ENCODE assay signal across 8 cellular contexts in the genomic region with DNA sequence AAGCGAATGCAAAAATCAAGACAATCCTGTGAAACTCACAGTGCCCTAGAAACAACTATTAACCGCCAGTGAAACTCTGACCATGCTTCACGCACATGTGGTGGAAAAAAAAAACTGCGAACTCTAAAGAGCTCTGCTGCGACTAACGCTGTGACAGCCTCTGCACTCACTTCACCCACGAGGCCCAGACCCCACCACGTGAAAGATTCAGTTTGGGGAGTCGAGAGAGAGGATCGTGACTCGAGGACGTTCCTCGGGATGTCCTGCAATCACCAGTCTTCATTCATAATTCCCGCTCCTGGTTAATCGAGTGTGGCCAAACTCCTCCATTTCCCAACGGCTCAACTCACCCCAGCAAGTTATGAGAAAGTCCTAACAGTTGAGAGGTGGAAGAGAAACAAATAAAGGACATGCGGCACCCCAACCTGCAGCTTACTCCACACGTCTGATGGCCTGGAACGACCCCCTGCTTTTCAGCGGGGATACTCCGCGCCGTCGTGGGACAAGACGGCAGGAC. TPM values are rescaled to one million over a fixed set of nuclear protein-coding genes. Genes with fewer than 3 reads are reported as not detected.
DNase-seq lines count a peak whose midpoint lies in the region; ATAC-seq and TF ChIP-seq lines count a peak whose summit lies in the region.

No MANE protein-coding gene starts in this region.

- H3K4me1 ChIP-seq in iPS DF 6.9 (ENCODE audit: control insufficient read depth, insufficient read depth, low read length) (no peaks in the 10 kb centered on the region), smooth muscle cell (ENCODE audit: low read depth) (peaks cover 30% of the 10 kb centered on the region)

- H3K79me2 ChIP-seq in smooth muscle cell (ENCODE audit: low read depth), result peaks cover 61% of the 10 kb centered on the region

- no peaks in the 10 kb centered on the region for H3K27me3 Mint-ChIP-seq in activated naive CD4-positive, alpha-beta T cell treated with anti-CD3 and anti-CD28 coated beads for 36 hours (ENCODE audit: low read depth)

- H3K4me3 ChIP-seq in iPS DF 6.9 (ENCODE audit: low read length) (peak overlapping the region; percentile 89), smooth muscle cell (peak overlapping the region; percentile 96)

- DNase-seq in GM03348 (ENCODE audit: low spot score), result peak; percentile 44
- peak; percentile 19 for DNase-seq in NCI-H2171 treated with DMSO at 0.1 percent for 48 hours (lab: John Stamatoyannopoulos, UW)
- peak; percentile 45 for DNase-seq in activated naive CD4-positive, alpha-beta T cell treated with anti-CD3 and anti-CD28 coated beads for 36 hours
- DNase-seq in iPS DF 6.9 (ENCODE audit: low read depth, low spot score), result no peak
- DNase-seq in smooth muscle cell (lab: John Stamatoyannopoulos, UW; ENCODE audit: unreplicated experiment), result no peak
- DNase-seq in middle frontal gyrus (ENCODE audit: extremely low spot score, low spot score), result no peak

- H3K4me3 Mint-ChIP-seq in activated naive CD4-positive, alpha-beta T cell treated with anti-CD3 and anti-CD28 coated beads for 36 hours, result peak overlapping the region; percentile 97

- peak overlapping the region; percentile 90 for H3K9ac ChIP-seq in smooth muscle cell (ENCODE audit: low read depth)

- peaks cover 56% of the 10 kb centered on the region for H3K36me3 Mint-ChIP-seq in activated naive CD4-positive, alpha-beta T cell treated with anti-CD3 and anti-CD28 coated beads for 36 hours (ENCODE audit: low read depth)

- H3K36me3 ChIP-seq in iPS DF 6.9 (ENCODE audit: control insufficient read depth, insufficient read depth, low read length), result peaks cover 9% of the 10 kb centered on the region
- H3K36me3 ChIP-seq in smooth muscle cell (ENCODE audit: low read depth), result peaks cover 19% of the 10 kb centered on the region

- H3K27me3 ChIP-seq in iPS DF 6.9 (ENCODE audit: control insufficient read depth, insufficient read depth, low read length) (no peaks in the 10 kb centered on the region), smooth muscle cell (ENCODE audit: low read depth) (no peaks in the 10 kb centered on the region)

- H3K9me3 ChIP-seq in iPS DF 6.9 (ENCODE audit: control insufficient read depth, insufficient read depth, low read length) (no peaks in the 10 kb centered on the region), smooth muscle cell (replicated peaks; ENCODE audit: low read depth) (no peaks in the 10 kb centered on the region)

- H3F3A ChIP-seq in smooth muscle cell (ENCODE audit: low read depth), result peaks cover 8% of the 10 kb centered on the region

- no peaks in the 10 kb centered on the region for H3K9me3 Mint-ChIP-seq in activated naive CD4-positive, alpha-beta T cell treated with anti-CD3 and anti-CD28 coated beads for 36 hours

- ATAC-seq in GM19455 (IDR thresholded peaks at IDR 0.05; ENCODE audit: unreplicated experiment), result no peak
- ATAC-seq in GM18858 (IDR thresholded peaks at IDR 0.05; ENCODE audit: unreplicated experiment), result no peak

- no peak overlapping the region for H2AFZ ChIP-seq in smooth muscle cell (ENCODE audit: low read depth)

- no CpG with 5 or more reads among the region's 25 CpGs for WGBS in iPS DF 6.9 (ENCODE audit: insufficient coverage, insufficient read length)
- WGBS in smooth muscle cell (ENCODE audit: low lambda C conversion rate), result under 1% methylated on average over 25 of the region's 25 CpGs

- TF ChIP-seq CTCF in smooth muscle cell (IDR thresholded peaks at IDR 0.05; ENCODE audit: borderline replicate concordance, insufficient read depth, poor library complexity, severe bottlenecking), result no peak

- peak overlapping the region; percentile 98 for H3K27ac Mint-ChIP-seq in activated naive CD4-positive, alpha-beta T cell treated with anti-CD3 and anti-CD28 coated beads for 36 hours

- peaks cover 58% of the 10 kb centered on the region for H4K20me1 ChIP-seq in smooth muscle cell (ENCODE audit: low read depth)

- CTCF ChIA-PET in activated naive CD4-positive, alpha-beta T cell treated with anti-CD3 and anti-CD28 coated beads for 36 hours (lab: Charles Lee), result interaction anchor here (0.9 to 3.6 kb wide), 5 partner anchors 63 to 216 kb away, joined by 3 to 19 read pairs (median 3); no protein-coding TSS in a partner anchor

- H3K27ac ChIP-seq in iPS DF 6.9 (ENCODE audit: low read length), result no peak overlapping the region
- H3K27ac ChIP-seq in smooth muscle cell (ENCODE audit: low read depth), result no peak overlapping the region

- intact Hi-C loops in activated naive CD4-positive, alpha-beta T cell treated with anti-CD3 and anti-CD28 coated beads for 36 hours (cut with micrococcal nuclease), result no loop called here

- H3K4me2 ChIP-seq in smooth muscle cell, result peak overlapping the region; percentile 98

- peaks cover 46% of the 10 kb centered on the region for H3K4me1 Mint-ChIP-seq in activated naive CD4-positive, alpha-beta T cell treated with anti-CD3 and anti-CD28 coated beads for 36 hours (ENCODE audit: low read depth)

RNA-seq across cellular contexts. Expression of a gene that starts 1.1 kb away (rescaled TPM):
- 100 to 1,000 TPM; 527 to 537 TPM for total RNA-seq in activated naive CD4-positive, alpha-beta T cell treated with anti-CD3 and anti-CD28 coated beads for 36 hours
- 164 and 172 TPM in 2 replicates for total RNA-seq in smooth muscle cell
- 82.5 and 102 TPM in 2 replicates for polyA plus RNA-seq in smooth muscle cell

Comparison
In these comparisons a context has a peak if more than half of its experiments do, and no peak if none do; other contexts are left out.
1. DNase-seq: peak in GM03348 (single experiment), NCI-H2171 treated with DMSO at 0.1 percent for 48 hours (single experiment) and activated naive CD4-positive, alpha-beta T cell treated with anti-CD3 and anti-CD28 coated beads for 36 hours (single experiment); none in iPS DF 6.9 (single experiment), smooth muscle cell (single experiment) and middle frontal gyrus (single experiment).